ENCODE assay signal across 20 cellular contexts in the genomic region with DNA sequence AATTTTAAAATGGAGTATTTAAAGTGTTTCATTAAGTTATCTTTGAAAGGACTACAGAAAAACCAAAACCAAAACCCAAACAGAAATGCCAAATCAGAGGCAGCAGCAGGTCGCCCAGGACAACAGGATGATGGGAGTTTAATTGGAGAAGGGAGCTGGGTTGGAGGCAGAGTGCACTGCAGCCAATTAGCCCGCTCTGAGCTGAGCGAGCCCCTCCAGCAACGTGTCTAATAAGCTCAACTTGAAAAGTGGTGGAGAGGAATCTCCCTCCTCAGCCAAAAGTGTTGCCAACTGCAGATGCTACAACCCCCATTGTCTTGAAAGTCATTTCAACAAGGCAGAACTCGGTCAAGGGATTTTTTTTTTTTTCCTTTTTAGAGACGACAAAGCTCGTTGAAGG.
DNase-seq lines count a peak whose midpoint lies in the region; ATAC-seq and TF ChIP-seq lines count a peak whose summit lies in the region.
"Had no signal": no experiment of that assay in that cellular context is flagged by ENCODE, and none has a peak within 500 bp of the region (broad histone marks: within the 10 kb centered on the region; RNA-seq: fewer than 3 reads in every experiment).

No MANE protein-coding gene starts in this region.

- no peak overlapping the region for H3K27ac ChIP-seq in sigmoid colon
- H3K27ac ChIP-seq: A549, GM23248, KMS-11 had no signal

- H3K4me3 ChIP-seq in AG10803 (ENCODE audit: low read length): 0 out of 2 replicates have a peak overlapping the region, but pooled peaks have one; percentile 0
- no peak overlapping the region for H3K4me3 ChIP-seq in sigmoid colon
- H3K4me3 ChIP-seq: A549, GM23248 had no signal

- no peak for TF ChIP-seq CTCF in AG10803 (conservative IDR thresholded peaks at IDR 0.05; ENCODE audit: low read length)
- TF ChIP-seq CTCF in sigmoid colon (IDR thresholded peaks at IDR 0.05): no peak

- no peaks in the 10 kb centered on the region for H3K36me3 ChIP-seq in sigmoid colon

- WGBS in sigmoid colon, 2 donors: 75 to 89% methylated on average over 7 of the region's 7 CpGs

- DNase-seq in AG10803 (ENCODE audit: low read depth) (no peak), NCI-H128 (lab: John Stamatoyannopoulos, UW; ENCODE audit: unreplicated experiment) (peak; percentile 51), NCI-H524 treated with DMSO at 0.1 percent for 48 hours (lab: John Stamatoyannopoulos, UW) (peak; percentile 24), left kidney (ENCODE audit: low read depth, low spot score) (peak; percentile 54), RPMI8226 (no peak), sigmoid colon (no peak)
- DNase-seq: CD4-positive, CD25-positive, alpha-beta regulatory T cell; DND-41; GM23248; H9; IMR-90; NCI-H1105 treated with DMSO at 0.1 percent for 48 hours; NCI-H187; NCI-H69; T-cell had no signal

- H3K4me1 ChIP-seq in sigmoid colon: no peaks in the 10 kb centered on the region
- H3K4me1 ChIP-seq: A549 had no signal

- intact Hi-C loops in sigmoid colon (cut with DNase I): no loop called here

- TF ChIP-seq POLR2A in sigmoid colon (IDR thresholded peaks at IDR 0.05): no peak

- TF ChIP-seq EP300 in sigmoid colon (IDR thresholded peaks at IDR 0.05): no peak

- no peak for ATAC-seq in HG02798 (IDR thresholded peaks at IDR 0.05; ENCODE audit: poor library complexity, unreplicated experiment)
- no peak for ATAC-seq in GM19351 (IDR thresholded peaks at IDR 0.05; ENCODE audit: unreplicated experiment)
- ATAC-seq: A549, Panc1, T-cell had no signal

- H3K27me3 ChIP-seq in sigmoid colon: no peaks in the 10 kb centered on the region

- no peaks in the 10 kb centered on the region for H3K9me3 ChIP-seq in sigmoid colon
- H3K9me3 ChIP-seq: A549 had no signal

Comparison
In these comparisons a context has a peak if more than half of its experiments do, and no peak if none do; other contexts are left out.
1. DNase-seq: peak in NCI-H128 (single experiment), NCI-H524 treated with DMSO at 0.1 percent for 48 hours (single experiment) and left kidney (single experiment); none in AG10803 (single experiment), RPMI8226 (single experiment) and sigmoid colon (single experiment).